ENCODE assay signal across 1 cellular context in genomic region chr14:36757730-36758286, GRCh38.
TF ChIP-seq lines count a peak whose summit lies in the region.

No MANE protein-coding gene starts in this region.

TF ChIP-seq in WTC11, 78 proteins besides CTCF, POLR2A, EP300 and RAD21 (continued from another document):
- TF ChIP-seq, protein P1, sequence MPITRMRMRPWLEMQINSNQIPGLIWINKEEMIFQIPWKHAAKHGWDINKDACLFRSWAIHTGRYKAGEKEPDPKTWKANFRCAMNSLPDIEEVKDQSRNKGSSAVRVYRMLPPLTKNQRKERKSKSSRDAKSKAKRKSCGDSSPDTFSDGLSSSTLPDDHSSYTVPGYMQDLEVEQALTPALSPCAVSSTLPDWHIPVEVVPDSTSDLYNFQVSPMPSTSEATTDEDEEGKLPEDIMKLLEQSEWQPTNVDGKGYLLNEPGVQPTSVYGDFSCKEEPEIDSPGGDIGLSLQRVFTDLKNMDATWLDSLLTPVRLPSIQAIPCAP (CRISPR knock-in tag; IDR thresholded peaks at IDR 0.05) = no peak
- TF ChIP-seq, protein P2, sequence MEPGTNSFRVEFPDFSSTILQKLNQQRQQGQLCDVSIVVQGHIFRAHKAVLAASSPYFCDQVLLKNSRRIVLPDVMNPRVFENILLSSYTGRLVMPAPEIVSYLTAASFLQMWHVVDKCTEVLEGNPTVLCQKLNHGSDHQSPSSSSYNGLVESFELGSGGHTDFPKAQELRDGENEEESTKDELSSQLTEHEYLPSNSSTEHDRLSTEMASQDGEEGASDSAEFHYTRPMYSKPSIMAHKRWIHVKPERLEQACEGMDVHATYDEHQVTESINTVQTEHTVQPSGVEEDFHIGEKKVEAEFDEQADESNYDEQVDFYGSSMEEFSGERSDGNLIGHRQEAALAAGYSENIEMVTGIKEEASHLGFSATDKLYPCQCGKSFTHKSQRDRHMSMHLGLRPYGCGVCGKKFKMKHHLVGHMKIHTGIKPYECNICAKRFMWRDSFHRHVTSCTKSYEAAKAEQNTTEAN (CRISPR knock-in tag; IDR thresholded peaks at IDR 0.05) = no peak
- TF ChIP-seq ZNF219 (CRISPR knock-in tag; IDR thresholded peaks at IDR 0.05; ENCODE audit: borderline replicate concordance) = no peak
- TF ChIP-seq HMGA2 (CRISPR knock-in tag; IDR thresholded peaks at IDR 0.05) = no peak
- no peak for TF ChIP-seq NFE2L1 (CRISPR knock-in tag; IDR thresholded peaks at IDR 0.05)
- TF ChIP-seq SP1 (CRISPR knock-in tag; conservative IDR thresholded peaks at IDR 0.05) = no peak
- TF ChIP-seq ZBTB21 (CRISPR knock-in tag; IDR thresholded peaks at IDR 0.05; ENCODE audit: borderline replicate concordance) = no peak
- TF ChIP-seq, protein P3, sequence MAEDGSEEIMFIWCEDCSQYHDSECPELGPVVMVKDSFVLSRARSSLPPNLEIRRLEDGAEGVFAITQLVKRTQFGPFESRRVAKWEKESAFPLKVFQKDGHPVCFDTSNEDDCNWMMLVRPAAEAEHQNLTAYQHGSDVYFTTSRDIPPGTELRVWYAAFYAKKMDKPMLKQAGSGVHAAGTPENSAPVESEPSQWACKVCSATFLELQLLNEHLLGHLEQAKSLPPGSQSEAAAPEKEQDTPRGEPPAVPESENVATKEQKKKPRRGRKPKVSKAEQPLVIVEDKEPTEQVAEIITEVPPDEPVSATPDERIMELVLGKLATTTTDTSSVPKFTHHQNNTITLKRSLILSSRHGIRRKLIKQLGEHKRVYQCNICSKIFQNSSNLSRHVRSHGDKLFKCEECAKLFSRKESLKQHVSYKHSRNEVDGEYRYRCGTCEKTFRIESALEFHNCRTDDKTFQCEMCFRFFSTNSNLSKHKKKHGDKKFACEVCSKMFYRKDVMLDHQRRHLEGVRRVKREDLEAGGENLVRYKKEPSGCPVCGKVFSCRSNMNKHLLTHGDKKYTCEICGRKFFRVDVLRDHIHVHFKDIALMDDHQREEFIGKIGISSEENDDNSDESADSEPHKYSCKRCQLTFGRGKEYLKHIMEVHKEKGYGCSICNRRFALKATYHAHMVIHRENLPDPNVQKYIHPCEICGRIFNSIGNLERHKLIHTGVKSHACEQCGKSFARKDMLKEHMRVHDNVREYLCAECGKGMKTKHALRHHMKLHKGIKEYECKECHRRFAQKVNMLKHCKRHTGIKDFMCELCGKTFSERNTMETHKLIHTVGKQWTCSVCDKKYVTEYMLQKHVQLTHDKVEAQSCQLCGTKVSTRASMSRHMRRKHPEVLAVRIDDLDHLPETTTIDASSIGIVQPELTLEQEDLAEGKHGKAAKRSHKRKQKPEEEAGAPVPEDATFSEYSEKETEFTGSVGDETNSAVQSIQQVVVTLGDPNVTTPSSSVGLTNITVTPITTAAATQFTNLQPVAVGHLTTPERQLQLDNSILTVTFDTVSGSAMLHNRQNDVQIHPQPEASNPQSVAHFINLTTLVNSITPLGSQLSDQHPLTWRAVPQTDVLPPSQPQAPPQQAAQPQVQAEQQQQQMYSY (CRISPR knock-in tag; IDR thresholded peaks at IDR 0.05) = no peak
- no peak for TF ChIP-seq ZNF423 (CRISPR knock-in tag; IDR thresholded peaks at IDR 0.05)
- TF ChIP-seq, protein P4, sequence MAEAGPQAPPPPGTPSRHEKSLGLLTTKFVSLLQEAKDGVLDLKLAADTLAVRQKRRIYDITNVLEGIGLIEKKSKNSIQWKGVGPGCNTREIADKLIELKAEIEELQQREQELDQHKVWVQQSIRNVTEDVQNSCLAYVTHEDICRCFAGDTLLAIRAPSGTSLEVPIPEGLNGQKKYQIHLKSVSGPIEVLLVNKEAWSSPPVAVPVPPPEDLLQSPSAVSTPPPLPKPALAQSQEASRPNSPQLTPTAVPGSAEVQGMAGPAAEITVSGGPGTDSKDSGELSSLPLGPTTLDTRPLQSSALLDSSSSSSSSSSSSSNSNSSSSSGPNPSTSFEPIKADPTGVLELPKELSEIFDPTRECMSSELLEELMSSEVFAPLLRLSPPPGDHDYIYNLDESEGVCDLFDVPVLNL (CRISPR knock-in tag; IDR thresholded peaks at IDR 0.05; ENCODE audit: borderline replicate concordance, low read depth) = no peak
- no peak for TF ChIP-seq EMX1 (CRISPR knock-in tag; IDR thresholded peaks at IDR 0.05)
